In the genomic region with DNA sequence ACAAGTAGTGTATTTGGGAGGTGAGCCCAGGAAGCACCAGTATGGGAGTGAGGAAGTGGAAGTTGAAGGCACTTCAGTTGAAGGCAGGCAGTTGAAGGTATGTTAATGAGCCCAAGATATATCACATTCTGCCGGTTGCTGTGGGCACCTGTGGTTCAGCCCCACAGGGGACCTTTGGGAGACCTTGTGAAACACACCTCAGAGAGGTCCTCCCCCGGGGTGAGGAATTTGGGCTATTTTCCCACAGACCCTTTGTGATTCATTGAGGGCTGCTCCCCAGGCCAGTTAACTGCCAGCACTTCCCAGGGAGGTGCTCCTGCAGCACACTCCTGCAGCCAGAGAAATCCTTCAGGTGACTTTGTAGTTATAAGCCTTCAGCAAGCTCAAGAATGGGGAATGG, we compare ENCODE assay signal across 25 cellular contexts. TPM values are rescaled to one million over a fixed set of nuclear protein-coding genes. Genes with fewer than 3 reads are reported as not detected.
DNase-seq lines count a peak whose midpoint lies in the region; TF ChIP-seq lines count a peak whose summit lies in the region.
"Had no signal": no experiment of that assay in that cellular context is flagged by ENCODE, and none has a peak within 500 bp of the region (broad histone marks: within the 10 kb centered on the region; RNA-seq: fewer than 3 reads in every experiment).

No MANE protein-coding gene starts in this region.

- no peaks in the 10 kb centered on the region for H3K79me2 ChIP-seq in H9 (ENCODE audit: insufficient read depth, low read length)

- peaks cover 49 to 56% of the 10 kb centered on the region in 2 experiments for H3K4me1 Mint-ChIP-seq in H9

- no peak overlapping the region for H2BK12ac ChIP-seq in H9 (ENCODE audit: insufficient read length, low read depth, low read length)

- H3K9ac ChIP-seq in H9 (ENCODE audit: extremely low read depth, insufficient read length, low read length), result no peak overlapping the region
- H3K9ac ChIP-seq: BLaER1 treated with 17β-estradiol and CSF1 and Interleukin-3, amounts not matched to agents 10 nM and 100 nM; SK-N-SH had no signal

- no peak overlapping the region for H2BK120ac ChIP-seq in H9 (ENCODE audit: low read depth, low read length, poor library complexity, severe bottlenecking)

- no peak overlapping the region for H3K18ac ChIP-seq in H9 (ENCODE audit: insufficient read length, low read depth, low read length)

- no peak overlapping the region for H3K4ac ChIP-seq in H9 (ENCODE audit: low read depth, low read length)

- H3K9me3 ChIP-seq in H9 (ENCODE audit: control insufficient read depth, low read depth, low read length) (no peaks in the 10 kb centered on the region), left ventricle myocardium inferior (replicated peaks) (no peaks in the 10 kb centered on the region)
- H3K9me3 ChIP-seq: BLaER1 treated with 17β-estradiol and CSF1 and Interleukin-3, amounts not matched to agents 10 nM and 100 nM; SK-N-SH had no signal

- H3K27ac ChIP-seq in H9 (ENCODE audit: insufficient read length, low read depth, low read length), result no peak overlapping the region
- H3K27ac ChIP-seq in left ventricle myocardium inferior (replicated peaks), result no peak overlapping the region
- H3K27ac ChIP-seq: BLaER1 treated with 17β-estradiol and CSF1 and Interleukin-3, amounts not matched to agents 10 nM and 100 nM had no signal

- no peak overlapping the region for H2BK20ac ChIP-seq in H9 (ENCODE audit: low read depth, low read length, poor library complexity, severe bottlenecking)

- peak overlapping the region; percentile 51 to 89 (median 67); a peak in 6 of 7 replicates for H3K27ac Mint-ChIP-seq in H9
- H3K27ac Mint-ChIP-seq: CD4-positive, alpha-beta T cell; HFFc6 had no signal

- H3K79me1 ChIP-seq in H9 (ENCODE audit: insufficient read depth, low read depth, low read length, poor library complexity, severe bottlenecking), result no peaks in the 10 kb centered on the region

- no peak overlapping the region for H3K4me3 ChIP-seq in left ventricle myocardium inferior
- H3K4me3 ChIP-seq: BLaER1 treated with 17β-estradiol and CSF1 and Interleukin-3, amounts not matched to agents 10 nM and 100 nM; GM12878 had no signal

- intact Hi-C loops in left ventricle myocardium inferior (cut with micrococcal nuclease), result no loop called here

- no peaks in the 10 kb centered on the region for H3K23me2 ChIP-seq in H9 (ENCODE audit: insufficient read length, low read depth, low read length, poor library complexity, severe bottlenecking)

- peak; percentile 80 for DNase-seq in H9
- peak; percentile 12 for DNase-seq in UCSD-AML1 (lab: John Stamatoyannopoulos, UW; ENCODE audit: unreplicated experiment)
- DNase-seq in iPS DF 19.7 (ENCODE audit: low read depth, low spot score), result peak; percentile 35
- DNase-seq in renal cortical epithelial cell (ENCODE audit: low read depth), result peak; percentile 31
- DNase-seq in mesenteric fat pad (ENCODE audit: low spot score), result no peak
- DNase-seq in left ventricle myocardium inferior, result no peak
- no peak for DNase-seq in stimulated activated CD4-positive, alpha-beta T cell treated with anti-CD3 and anti-CD28 coated beads, Interleukin-4, amount 100 ng/mL, for 1 hour
- DNase-seq in NCI-H2196 treated with DMSO at 0.1 percent for 48 hours (lab: John Stamatoyannopoulos, UW; ENCODE audit: unreplicated experiment), result no peak
- DNase-seq: AML-193; CD4-positive, alpha-beta T cell; GDM1; HFFc6; Karpas-422; NCI-H1092 treated with DMSO at 0.1 percent for 48 hours; NCI-H1436 treated with DMSO at 0.1 percent for 48 hours; NCI-H187 treated with DMSO at 0.1 percent for 48 hours; NCI-H2171 treated with DMSO at 0.1 percent for 48 hours; NCI-H446; NCI-H524 treated with DMSO at 0.1 percent for 48 hours; NCI-H774; PC-3; SK-N-SH; SW 1271 had no signal

- H2AK5ac ChIP-seq in H9 (ENCODE audit: insufficient read length, low read length), result no peak overlapping the region

- H3K27me3 Mint-ChIP-seq in H9 (ENCODE audit: low read depth), result no peaks in the 10 kb centered on the region
- H3K27me3 Mint-ChIP-seq: CD4-positive, alpha-beta T cell had no signal

- no peak overlapping the region for H2BK5ac ChIP-seq in H9 (ENCODE audit: insufficient read length, low read length)

- H4K91ac ChIP-seq in H9 (ENCODE audit: insufficient read length, low read depth, low read length), result no peak overlapping the region

- no peak overlapping the region for H3K14ac ChIP-seq in H9 (ENCODE audit: insufficient read depth, low read length)

- H4K5ac ChIP-seq in H9 (ENCODE audit: insufficient read length, low read depth, low read length), result no peak overlapping the region

- H3K36me3 ChIP-seq in left ventricle myocardium inferior, result no peaks in the 10 kb centered on the region
- H3K36me3 ChIP-seq: BLaER1 treated with 17β-estradiol and CSF1 and Interleukin-3, amounts not matched to agents 10 nM and 100 nM had no signal

- H3T11ph ChIP-seq in H9 (ENCODE audit: low read length), result no peak overlapping the region

- no peak overlapping the region for H3K56ac ChIP-seq in H9 (ENCODE audit: insufficient read length, low read depth, low read length)

- H2BK15ac ChIP-seq in H9 (ENCODE audit: low read depth, low read length), result no peak overlapping the region

- H3K4me2 ChIP-seq in H9 (ENCODE audit: insufficient read depth, insufficient read length, low read length), result no peak overlapping the region
- H3K4me2 ChIP-seq: BLaER1 treated with 17β-estradiol and CSF1 and Interleukin-3, amounts not matched to agents 10 nM and 100 nM; SK-N-SH had no signal

- H3K27me3 ChIP-seq in H9 (ENCODE audit: insufficient read depth, low read length), result no peaks in the 10 kb centered on the region
- no peaks in the 10 kb centered on the region for H3K27me3 ChIP-seq in left ventricle myocardium inferior (ENCODE audit: low read depth)
- H3K27me3 ChIP-seq: BLaER1 treated with 17β-estradiol and CSF1 and Interleukin-3, amounts not matched to agents 10 nM and 100 nM had no signal

- no CpG with 5 or more reads among the region's 2 CpGs for WGBS in H9 (ENCODE audit: extremely low coverage, insufficient read length, low lambda C conversion rate)

- H3K4me3 Mint-ChIP-seq in H9, result no peak overlapping the region
- H3K4me3 Mint-ChIP-seq: CD4-positive, alpha-beta T cell; HFFc6 had no signal

- no peak overlapping the region for H4K8ac ChIP-seq in H9 (replicated peaks; ENCODE audit: insufficient read length, low read depth, low read length)

- no peaks in the 10 kb centered on the region; a peak in 2 of 5 replicates for H3K9me3 Mint-ChIP-seq in H9
- H3K9me3 Mint-ChIP-seq: CD4-positive, alpha-beta T cell; HFFc6 had no signal

- no peak overlapping the region for H3K23ac ChIP-seq in H9 (ENCODE audit: insufficient read length, low read depth, low read length)

- H2AFZ ChIP-seq in H9 (ENCODE audit: low read length), result no peak overlapping the region

- TF ChIP-seq CTCF in H9 (conservative IDR thresholded peaks at IDR 0.05), result no peak
- TF ChIP-seq CTCF in left ventricle myocardium inferior (IDR thresholded peaks at IDR 0.05; ENCODE audit: borderline replicate concordance), result no peak

- peaks cover 4 to 12% (median 10%) of the 10 kb centered on the region in 3 experiments for H3K36me3 Mint-ChIP-seq in H9 (ENCODE audit: insufficient read depth in 1 of 3, low read depth in 3 of 3)

- H4K20me1 ChIP-seq in H9 (ENCODE audit: control insufficient read depth, insufficient read depth, insufficient read length), result no peaks in the 10 kb centered on the region
- H4K20me1 ChIP-seq: BLaER1 treated with 17β-estradiol and CSF1 and Interleukin-3, amounts not matched to agents 10 nM and 100 nM had no signal

- H3K4me1 ChIP-seq in H9 (ENCODE audit: insufficient read depth, low read length), result peaks cover 7% of the 10 kb centered on the region; the same call in 1 of the 2 replicates
- no peaks in the 10 kb centered on the region for H3K4me1 ChIP-seq in left ventricle myocardium inferior
- H3K4me1 ChIP-seq: BLaER1 treated with 17β-estradiol and CSF1 and Interleukin-3, amounts not matched to agents 10 nM and 100 nM had no signal

RNA-seq across cellular contexts. Expression of a gene that starts 45.9 kb away (rescaled TPM):
- 1.4 and 2.3 TPM in 2 replicates for total RNA-seq in H9 (2021)
- under 0.01 TPM in 1 of 2 replicates, not detected in the other for total RNA-seq in renal cortical epithelial cell
- total RNA-seq in mesenteric fat pad, result 0.19 TPM
- 0.22 TPM for total RNA-seq in left ventricle myocardium inferior
- total RNA-seq: CD4-positive, alpha-beta T cell; GM12878; HFFc6; PC-3 had no signal

Comparison
In these comparisons a context has a peak if more than half of its experiments do, and no peak if none do; other contexts are left out.
1. DNase-seq: peak in H9 (single experiment), UCSD-AML1 (single experiment), iPS DF 19.7 (single experiment) and renal cortical epithelial cell (single experiment); none in mesenteric fat pad (single experiment), left ventricle myocardium inferior (single experiment), stimulated activated CD4-positive, alpha-beta T cell treated with anti-CD3 and anti-CD28 coated beads, Interleukin-4, amount 100 ng/mL, for 1 hour (single experiment) and NCI-H2196 treated with DMSO at 0.1 percent for 48 hours (single experiment).